Comparison of ENCODE assay signal across 8 cellular contexts in genomic region chr1:57959727-57960300, GRCh38.
"Had no signal": no experiment of that assay in that cellular context is flagged by ENCODE, and none has a peak within 500 bp of the region (broad histone marks: within the 10 kb centered on the region; RNA-seq: fewer than 3 reads in every experiment).

No MANE protein-coding gene starts in this region.

- ATAC-seq: right cardiac atrium, T-helper 17 cell had no signal

- DNase-seq: activated CD4-positive, alpha-beta T cell treated with anti-CD3 and anti-CD28 coated beads, Interleukin-2, amount 50 U/mL, for 4 hours; activated gamma-delta T cell; endodermal cell; foreskin fibroblast; right cardiac atrium; T-helper 17 cell; transverse colon; WERI-Rb-1 had no signal
